10 cellular contexts compared by ENCODE assay signal in genomic region chr9:134413112-134413715, GRCh38.
DNase-seq lines count a peak whose midpoint lies in the region; ATAC-seq and TF ChIP-seq lines count a peak whose summit lies in the region.
"Had no signal": no experiment of that assay in that cellular context is flagged by ENCODE, and none has a peak within 500 bp of the region (broad histone marks: within the 10 kb centered on the region; RNA-seq: fewer than 3 reads in every experiment).

No MANE protein-coding gene starts in this region.

- peak overlapping the region; percentile 46 to 54 for H3K27ac ChIP-seq in ascending aorta
- no peak overlapping the region for H3K27ac ChIP-seq in mesenchymal stem cell (ENCODE audit: low read length, poor library complexity, severe bottlenecking)
- peak overlapping the region; percentile 85 for H3K27ac ChIP-seq in temporal lobe (ENCODE audit: low read depth, low read length)

- TF ChIP-seq CTCF in ascending aorta (IDR thresholded peaks at IDR 0.05): no peak
- TF ChIP-seq CTCF in GM13976 (IDR thresholded peaks at IDR 0.05; ENCODE audit: borderline replicate concordance, control extremely low read depth, extremely low read depth, insufficient read depth, missing control alignments): no peak

- no peak overlapping the region for H3K4me2 ChIP-seq in mesenchymal stem cell (ENCODE audit: low read length, poor library complexity, severe bottlenecking)

- H3K27me3 Mint-ChIP-seq in activated CD4-positive, alpha-beta T cell treated with anti-CD3 and anti-CD28 coated beads, Interleukin-2, amount 10 ng/mL, durations not matched to agents 24 days and 14 days: peaks cover 6% of the 10 kb centered on the region

- peaks cover 49% of the 10 kb centered on the region for H3K79me1 ChIP-seq in mesenchymal stem cell (replicated peaks; ENCODE audit: low read length, poor library complexity, severe bottlenecking)

- H2AK5ac ChIP-seq in mesenchymal stem cell (ENCODE audit: low read length, severe bottlenecking): peak overlapping the region; percentile 6

- H3K4ac ChIP-seq in mesenchymal stem cell (ENCODE audit: low read depth in 1 of 2, low read length in 2 of 2): no peak overlapping the region

- no peak for ATAC-seq in GM21367 (IDR thresholded peaks at IDR 0.05; ENCODE audit: unreplicated experiment)
- ATAC-seq: activated T-cell treated with anti-CD3 and anti-CD28 coated beads, Interleukin-2, amount 50 U/mL, for 72 hours; sciatic nerve had no signal

- no peak overlapping the region for H3K4me3 Mint-ChIP-seq in activated CD4-positive, alpha-beta T cell treated with anti-CD3 and anti-CD28 coated beads, Interleukin-2, amount 10 ng/mL, durations not matched to agents 24 days and 14 days
- H3K4me3 Mint-ChIP-seq: activated T-cell treated with anti-CD3 and anti-CD28 coated beads, Interleukin-2, amount 50 U/mL, for 72 hours had no signal

- H3K18ac ChIP-seq in mesenchymal stem cell (ENCODE audit: low read depth in 1 of 2, low read length in 2 of 2): peak overlapping the region in 1 of 2 experiments; percentile 81

- H3K14ac ChIP-seq in mesenchymal stem cell (ENCODE audit: low read length in 2 of 2): peak overlapping the region in 1 of 2 experiments; percentile 85

- no peak overlapping the region for H4K91ac ChIP-seq in mesenchymal stem cell (ENCODE audit: low read length)

- H4K8ac ChIP-seq in mesenchymal stem cell (ENCODE audit: low read length): peak overlapping the region; percentile 25

- peak overlapping the region in 1 of 2 experiments; percentile 55 for H2BK12ac ChIP-seq in mesenchymal stem cell (ENCODE audit: low read length in 2 of 2)

- H3K9ac ChIP-seq in mesenchymal stem cell (ENCODE audit: low read length): no peak overlapping the region

- H2BK5ac ChIP-seq in mesenchymal stem cell (ENCODE audit: low read depth, low read length, poor library complexity, severe bottlenecking): no peak overlapping the region

- peaks cover 2% of the 10 kb centered on the region for H3K4me1 Mint-ChIP-seq in activated CD4-positive, alpha-beta T cell treated with anti-CD3 and anti-CD28 coated beads, Interleukin-2, amount 10 ng/mL, durations not matched to agents 24 days and 14 days

- H3K9me3 Mint-ChIP-seq in activated CD4-positive, alpha-beta T cell treated with anti-CD3 and anti-CD28 coated beads, Interleukin-2, amount 10 ng/mL, durations not matched to agents 24 days and 14 days: no peaks in the 10 kb centered on the region
- H3K9me3 Mint-ChIP-seq: activated T-cell treated with anti-CD3 and anti-CD28 coated beads, Interleukin-2, amount 50 U/mL, for 72 hours had no signal

- H3K27me3 ChIP-seq in ascending aorta (no peaks in the 10 kb centered on the region), mesenchymal stem cell (ENCODE audit: control insufficient read depth in 1 of 2, insufficient read depth in 1 of 2, low read length in 2 of 2) (no peaks in the 10 kb centered on the region)

- intact Hi-C loops in activated CD4-positive, alpha-beta T cell treated with anti-CD3 and anti-CD28 coated beads, Interleukin-2, amount 10 ng/mL, durations not matched to agents 24 days and 14 days (cut with micrococcal nuclease): no loop called here
- intact Hi-C loops in ascending aorta (cut with DNase I): no loop called here

- in situ Hi-C loops in GM13976 (cut with MboI; ENCODE audit: low sequenced_read_pairs, unreplicated experiment): no loop called here

- H3K9me3 ChIP-seq in ascending aorta: no peaks in the 10 kb centered on the region
- H3K9me3 ChIP-seq in mesenchymal stem cell (ENCODE audit: control insufficient read depth, low read length): no peaks in the 10 kb centered on the region

- 94% methylated on average over 13 of the region's 13 CpGs for WGBS in mesenchymal stem cell

- H3K4me3 ChIP-seq in ascending aorta (no peak overlapping the region), mesenchymal stem cell (ENCODE audit: insufficient read depth in 1 of 2, low read depth in 1 of 2, low read length in 2 of 2) (no peak overlapping the region)

- H2BK15ac ChIP-seq in mesenchymal stem cell (ENCODE audit: low read depth, poor library complexity, severe bottlenecking): no peak overlapping the region

- no peak for DNase-seq in activated CD4-positive, alpha-beta T cell treated with anti-CD3 and anti-CD28 coated beads, Interleukin-2, amount 10 ng/mL, durations not matched to agents 24 days and 14 days
- no peak for DNase-seq in activated CD4-positive, alpha-beta T cell treated with anti-CD3 and anti-CD28 coated beads, Interleukin-2, amount 50 U/mL, for 4 hours
- DNase-seq in ascending aorta (ENCODE audit: low spot score in 2 of 2): no peak
- no peak for DNase-seq in mesenchymal stem cell
- DNase-seq in NCI-H446 treated with DMSO at 0.1 percent for 48 hours (lab: John Stamatoyannopoulos, UW): no peak
- no peak for DNase-seq in GM13976 (ENCODE audit: low spot score)
- DNase-seq: activated T-cell treated with anti-CD3 and anti-CD28 coated beads, Interleukin-2, amount 50 U/mL, for 72 hours had no signal

- H3K36me3 Mint-ChIP-seq in activated CD4-positive, alpha-beta T cell treated with anti-CD3 and anti-CD28 coated beads, Interleukin-2, amount 10 ng/mL, durations not matched to agents 24 days and 14 days (ENCODE audit: low read depth): no peaks in the 10 kb centered on the region

- no peak overlapping the region for H2AFZ ChIP-seq in mesenchymal stem cell (ENCODE audit: low read depth, low read length)

- no peak overlapping the region for H3K23ac ChIP-seq in mesenchymal stem cell (ENCODE audit: low read length in 2 of 2)

- peak overlapping the region; percentile 1 for H3K27ac Mint-ChIP-seq in activated CD4-positive, alpha-beta T cell treated with anti-CD3 and anti-CD28 coated beads, Interleukin-2, amount 10 ng/mL, durations not matched to agents 24 days and 14 days
- H3K27ac Mint-ChIP-seq: activated T-cell treated with anti-CD3 and anti-CD28 coated beads, Interleukin-2, amount 50 U/mL, for 72 hours had no signal

- peaks cover 14 to 36% of the 10 kb centered on the region in 2 donors for H3K36me3 ChIP-seq in ascending aorta
- H3K36me3 ChIP-seq in mesenchymal stem cell (ENCODE audit: control insufficient read depth in 1 of 2, insufficient read depth in 2 of 2, low read depth in 1 of 2, low read length in 2 of 2): peaks cover 21 to 77% of the 10 kb centered on the region in 2 experiments

- H3K4me1 ChIP-seq in ascending aorta: peaks cover 25 to 41% of the 10 kb centered on the region in 2 donors
- H3K4me1 ChIP-seq in mesenchymal stem cell (ENCODE audit: control insufficient read depth, insufficient read depth, low read depth, low read length): peaks cover 44% of the 10 kb centered on the region

- H2BK120ac ChIP-seq in mesenchymal stem cell (ENCODE audit: low read depth, low read length): no peak overlapping the region
